15 cellular contexts compared by ENCODE assay signal in the genomic region with DNA sequence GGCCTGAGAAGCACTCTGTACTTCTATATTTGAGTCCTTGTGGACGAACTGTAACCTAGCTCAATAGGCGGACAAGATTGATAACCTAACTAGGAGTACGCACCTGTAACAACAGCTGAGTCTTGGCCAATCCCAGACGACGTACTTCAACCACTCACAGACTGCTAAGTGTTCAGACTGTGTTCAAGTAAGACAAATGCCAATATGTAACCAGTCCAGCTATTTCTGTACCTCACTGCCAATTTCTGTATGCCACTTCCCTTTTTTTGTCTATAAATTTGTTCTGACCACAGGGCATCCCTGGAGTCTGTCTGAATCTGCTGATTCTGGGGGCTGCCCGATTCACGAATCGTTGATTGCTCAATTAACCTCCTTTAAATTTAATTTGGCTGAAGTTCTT. TPM values are rescaled to one million over a fixed set of nuclear protein-coding genes. Genes with fewer than 3 reads are reported as not detected.
DNase-seq lines count a peak whose midpoint lies in the region; ATAC-seq, FAIRE-seq and TF ChIP-seq lines count a peak whose summit lies in the region.
"Had no signal": no experiment of that assay in that cellular context is flagged by ENCODE, and none has a peak within 500 bp of the region (broad histone marks: within the 10 kb centered on the region; RNA-seq: fewer than 3 reads in every experiment).

No MANE protein-coding gene starts in this region.

- no peak overlapping the region for H3K27ac Mint-ChIP-seq in activated B cell treated with CpG ODN at 0.5 μM for 24 hours
- no peak overlapping the region for H3K27ac Mint-ChIP-seq in activated CD4-positive, alpha-beta T cell treated with anti-CD3 and anti-CD28 coated beads, Interleukin-2, amount 10 ng/mL, durations not matched to agents 7 days and 5 days
- H3K27ac Mint-ChIP-seq: brain; immature natural killer cell; natural killer cell; stimulated activated naive CD8-positive, alpha-beta T cell treated with anti-CD3 and anti-CD28 coated beads, Interleukin-15, Interleukin-2, amounts not matched to agents 100 ng/mL and 50 ng/mL, for 24 hours had no signal

- no peaks in the 10 kb centered on the region for H3K9me3 Mint-ChIP-seq in activated B cell treated with CpG ODN at 0.5 μM for 24 hours
- H3K9me3 Mint-ChIP-seq in activated CD4-positive, alpha-beta T cell treated with anti-CD3 and anti-CD28 coated beads, Interleukin-2, amount 10 ng/mL, durations not matched to agents 7 days and 5 days = no peaks in the 10 kb centered on the region
- H3K9me3 Mint-ChIP-seq: brain; immature natural killer cell; natural killer cell; stimulated activated naive CD8-positive, alpha-beta T cell treated with anti-CD3 and anti-CD28 coated beads, Interleukin-15, Interleukin-2, amounts not matched to agents 100 ng/mL and 50 ng/mL, for 24 hours had no signal

- POLR2A ChIA-PET in activated B cell treated with CpG ODN at 0.5 μM for 24 hours (lab: Charles Lee) = no interaction called here
- POLR2A ChIA-PET in activated CD4-positive, alpha-beta T cell treated with anti-CD3 and anti-CD28 coated beads, Interleukin-2, amount 10 ng/mL, durations not matched to agents 7 days and 5 days (lab: Charles Lee) = no interaction called here

- no peak for TF ChIP-seq CTCF in activated B cell treated with CpG ODN at 0.5 μM for 24 hours (IDR thresholded peaks at IDR 0.05)

- FAIRE-seq in frontal cortex (lab: Jason Lieb, UNC) = no peak

- ATAC-seq in GM18867 (IDR thresholded peaks at IDR 0.05; ENCODE audit: unreplicated experiment) (peak; percentile 84), GM21717 (IDR thresholded peaks at IDR 0.05; ENCODE audit: unreplicated experiment) (peak; percentile 74), HG03342 (IDR thresholded peaks at IDR 0.05; ENCODE audit: unreplicated experiment) (peak; percentile 70), activated B cell treated with CpG ODN at 0.5 μM for 24 hours (ENCODE audit: low read depth) (no peak), HG03565 (IDR thresholded peaks at IDR 0.05; ENCODE audit: unreplicated experiment) (no peak)
- ATAC-seq: natural killer cell had no signal

- CTCF ChIA-PET in activated B cell treated with CpG ODN at 0.5 μM for 24 hours (lab: Charles Lee) = no interaction called here
- CTCF ChIA-PET in activated CD4-positive, alpha-beta T cell treated with anti-CD3 and anti-CD28 coated beads, Interleukin-2, amount 10 ng/mL, durations not matched to agents 7 days and 5 days (lab: Charles Lee) = interaction anchor here (0.5 kb wide), 1 partner anchor 684 kb away, joined by 3 read pairs; no protein-coding TSS in a partner anchor

- H3K27me3 Mint-ChIP-seq in activated B cell treated with CpG ODN at 0.5 μM for 24 hours = peaks cover 4% of the 10 kb centered on the region
- peaks cover 7% of the 10 kb centered on the region for H3K27me3 Mint-ChIP-seq in activated CD4-positive, alpha-beta T cell treated with anti-CD3 and anti-CD28 coated beads, Interleukin-2, amount 10 ng/mL, durations not matched to agents 7 days and 5 days
- H3K27me3 Mint-ChIP-seq: brain; stimulated activated naive CD8-positive, alpha-beta T cell treated with anti-CD3 and anti-CD28 coated beads, Interleukin-15, Interleukin-2, amounts not matched to agents 100 ng/mL and 50 ng/mL, for 24 hours had no signal

- no peaks in the 10 kb centered on the region for H3K36me3 Mint-ChIP-seq in activated B cell treated with CpG ODN at 0.5 μM for 24 hours (ENCODE audit: low read depth)
- no peaks in the 10 kb centered on the region for H3K36me3 Mint-ChIP-seq in activated CD4-positive, alpha-beta T cell treated with anti-CD3 and anti-CD28 coated beads, Interleukin-2, amount 10 ng/mL, durations not matched to agents 7 days and 5 days (ENCODE audit: low read depth)
- H3K36me3 Mint-ChIP-seq: brain, immature natural killer cell, natural killer cell had no signal

- peak overlapping the region; percentile 33 for H3K4me3 Mint-ChIP-seq in activated B cell treated with CpG ODN at 0.5 μM for 24 hours
- no peak overlapping the region for H3K4me3 Mint-ChIP-seq in activated CD4-positive, alpha-beta T cell treated with anti-CD3 and anti-CD28 coated beads, Interleukin-2, amount 10 ng/mL, durations not matched to agents 7 days and 5 days
- H3K4me3 Mint-ChIP-seq: brain; immature natural killer cell; natural killer cell; stimulated activated naive CD8-positive, alpha-beta T cell treated with anti-CD3 and anti-CD28 coated beads, Interleukin-15, Interleukin-2, amounts not matched to agents 100 ng/mL and 50 ng/mL, for 24 hours had no signal

- DNase-seq in activated B cell treated with CpG ODN at 0.5 μM for 24 hours (no peak), germinal center (ENCODE audit: low spot score) (no peak), frontal cortex (ENCODE audit: low spot score in 2 of 2) (no peak)
- DNase-seq in activated CD4-positive, alpha-beta T cell treated with anti-CD3 and anti-CD28 coated beads, Interleukin-2, amount 10 ng/mL, durations not matched to agents 7 days and 5 days = no peak
- DNase-seq: DMS 273 treated with DMSO at 0.1 percent for 48 hours, esophagus squamous epithelium, immature natural killer cell, natural killer cell, NCI-H446 had no signal

- H3K4me1 Mint-ChIP-seq in activated B cell treated with CpG ODN at 0.5 μM for 24 hours = peaks cover 19% of the 10 kb centered on the region
- peaks cover 3% of the 10 kb centered on the region for H3K4me1 Mint-ChIP-seq in activated CD4-positive, alpha-beta T cell treated with anti-CD3 and anti-CD28 coated beads, Interleukin-2, amount 10 ng/mL, durations not matched to agents 7 days and 5 days
- H3K4me1 Mint-ChIP-seq: brain had no signal

- intact Hi-C loops in activated B cell treated with CpG ODN at 0.5 μM for 24 hours (cut with micrococcal nuclease) = no loop called here

RNA-seq across cellular contexts. Expression of a gene that starts 32.2 kb away (rescaled TPM):
- total RNA-seq in activated B cell treated with CpG ODN at 0.5 μM for 24 hours (1.8 and 2.6 TPM in 2 replicates), frontal cortex (18.3 TPM)
- under 1 TPM; 0.47 to 0.69 TPM for total RNA-seq in activated CD4-positive, alpha-beta T cell treated with anti-CD3 and anti-CD28 coated beads, Interleukin-2, amount 10 ng/mL, durations not matched to agents 7 days and 5 days

RNA-seq across cellular contexts. Expression of a gene that starts 59.0 kb away (rescaled TPM):
- total RNA-seq in activated B cell treated with CpG ODN at 0.5 μM for 24 hours (25.5 and 28.7 TPM in 2 replicates), frontal cortex (28.9 TPM)
- total RNA-seq in activated CD4-positive, alpha-beta T cell treated with anti-CD3 and anti-CD28 coated beads, Interleukin-2, amount 10 ng/mL, durations not matched to agents 7 days and 5 days = 10 to 100 TPM; 16.6 to 23.8 TPM

Comparison
In these comparisons a context has a peak if more than half of its experiments do, and no peak if none do; other contexts are left out.
1. ATAC-seq: peak in GM18867 (single experiment), GM21717 (single experiment) and HG03342 (single experiment); none in activated B cell treated with CpG ODN at 0.5 μM for 24 hours (single experiment) and HG03565 (single experiment).